8 cellular contexts compared by ENCODE assay signal in the genomic region with DNA sequence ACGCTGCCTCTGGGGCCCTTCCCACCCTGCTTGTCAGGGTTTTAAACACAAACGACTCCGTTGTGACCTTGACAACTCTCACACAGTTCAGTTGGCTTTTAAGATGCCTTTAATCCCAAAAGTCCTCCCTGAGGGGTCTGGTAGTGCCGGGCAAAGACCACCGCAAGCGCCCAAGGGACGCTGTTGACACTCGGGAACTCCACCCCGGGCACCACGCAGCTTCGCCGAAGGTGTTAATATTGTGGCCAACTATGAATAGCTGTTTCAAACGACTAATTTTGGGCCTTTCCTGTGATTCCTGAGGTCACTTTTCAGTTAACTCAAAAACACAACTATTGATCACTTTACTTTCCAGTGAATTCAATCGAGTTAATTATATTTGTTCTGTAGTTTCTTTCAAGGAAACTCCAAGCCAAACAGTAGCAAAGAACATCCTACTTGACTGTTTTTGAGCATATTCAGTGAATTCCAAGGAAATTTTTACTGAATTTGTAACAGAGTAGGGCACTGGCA. TPM values are rescaled to one million over a fixed set of nuclear protein-coding genes. Genes with fewer than 3 reads are reported as not detected.
DNase-seq lines count a peak whose midpoint lies in the region; ATAC-seq and TF ChIP-seq lines count a peak whose summit lies in the region.

No MANE protein-coding gene starts in this region.

- H3K9me3 ChIP-seq in WERI-Rb-1 (ENCODE audit: severe bottlenecking): no peaks in the 10 kb centered on the region

- no peaks in the 10 kb centered on the region for H3K4me1 ChIP-seq in foreskin keratinocyte

- ATAC-seq in foreskin keratinocyte: no peak

- H3K27ac ChIP-seq in WERI-Rb-1 (peak overlapping the region; percentile 91; the same call in 1 of the 2 replicates), foreskin keratinocyte (peak overlapping the region; percentile 92)

- H3K4me3 ChIP-seq in WERI-Rb-1 (ENCODE audit: low read depth, low read length): peak overlapping the region; percentile 51
- H3K4me3 ChIP-seq in retinal pigment epithelial cell (ENCODE audit: low read length): peak overlapping the region; percentile 71

- H3K36me3 ChIP-seq in WERI-Rb-1: no peaks in the 10 kb centered on the region

- peak; percentile 37 for DNase-seq in GM10266 (ENCODE audit: extremely low spot score)
- DNase-seq in WERI-Rb-1: no peak
- DNase-seq in foreskin keratinocyte: peak in 1 of 2 donors; percentile 14
- DNase-seq in retinal pigment epithelial cell (ENCODE audit: low read depth): no peak
- no peak for DNase-seq in NOMO-1 treated with DMSO at 0.1 percent for 48 hours (lab: John Stamatoyannopoulos, UW; ENCODE audit: unreplicated experiment)
- no peak for DNase-seq in NCI-H1417 treated with DMSO at 0.1 percent for 48 hours (lab: John Stamatoyannopoulos, UW)
- DNase-seq in COLO668 (lab: John Stamatoyannopoulos, UW; ENCODE audit: unreplicated experiment): no peak
- DNase-seq in HCEC 1CT: no peak

- no peak for TF ChIP-seq CTCF in GM10266 (IDR thresholded peaks at IDR 0.05; ENCODE audit: control insufficient read depth, insufficient read depth, low read depth, missing control alignments)
- TF ChIP-seq CTCF in WERI-Rb-1 (IDR thresholded peaks at IDR 0.05; ENCODE audit: low read depth, low read length): no peak
- TF ChIP-seq CTCF in foreskin keratinocyte (conservative IDR thresholded peaks at IDR 0.05): no peak
- TF ChIP-seq CTCF in retinal pigment epithelial cell (conservative IDR thresholded peaks at IDR 0.05; ENCODE audit: low read depth, low read length): no peak

- H3K27me3 ChIP-seq in WERI-Rb-1 (ENCODE audit: insufficient read depth, low read depth, severe bottlenecking): no peaks in the 10 kb centered on the region
- H3K27me3 ChIP-seq in foreskin keratinocyte: no peaks in the 10 kb centered on the region

RNA-seq across cellular contexts. Expression of a gene that starts 1.0 kb away (rescaled TPM):
- total RNA-seq in foreskin keratinocyte: 60.6 and 63.8 TPM in 2 replicates
- 18.5 and 21.5 TPM in 2 replicates for polyA plus RNA-seq in foreskin keratinocyte

RNA-seq across cellular contexts. Expression of a gene that starts 26.1 kb away (rescaled TPM):
- total RNA-seq in foreskin keratinocyte: 5.1 and 5.7 TPM in 2 replicates
- 3.7 TPM in 2 replicates for polyA plus RNA-seq in foreskin keratinocyte
